In the genomic region with DNA sequence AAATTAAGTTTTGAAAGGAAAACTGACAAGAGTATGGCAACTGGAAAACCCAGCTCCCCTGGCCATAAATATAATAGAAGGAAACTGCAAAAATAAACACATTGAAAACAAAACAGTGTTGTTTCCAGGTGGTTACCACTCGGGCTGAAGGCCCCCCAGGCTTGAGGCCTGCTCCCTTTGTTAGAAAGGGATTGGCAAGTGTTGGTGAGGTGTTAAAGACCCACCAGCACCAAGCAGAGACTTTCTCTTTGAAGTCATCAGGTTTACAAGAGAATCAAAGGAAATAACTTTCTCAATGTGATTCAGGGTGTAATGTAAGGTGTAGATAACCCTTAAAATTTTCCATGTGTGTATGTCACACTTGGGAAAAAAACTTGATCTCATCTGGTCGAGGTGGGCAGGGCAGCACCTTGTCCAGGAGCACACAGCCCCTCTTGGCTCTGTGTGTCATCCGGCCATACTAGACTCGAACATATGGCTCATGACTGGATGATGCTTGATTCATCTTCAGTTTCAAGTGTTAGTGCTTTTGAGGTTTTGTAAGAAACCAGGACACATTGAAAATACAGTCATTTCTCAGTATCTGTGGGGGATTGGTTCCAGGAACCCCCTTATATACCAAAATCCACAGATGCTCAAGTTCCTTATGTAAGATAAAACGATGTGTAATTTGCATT, we compare ENCODE assay signal across 8 cellular contexts. TPM values are rescaled to one million over a fixed set of nuclear protein-coding genes. Genes with fewer than 3 reads are reported as not detected.
DNase-seq lines count a peak whose midpoint lies in the region; ATAC-seq and TF ChIP-seq lines count a peak whose summit lies in the region.

No MANE protein-coding gene starts in this region.

- WGBS in psoas muscle, 3 donors = 49 to 60% (median 51%) methylated on average over 5 of the region's 5 CpGs

- DNase-seq in GM10266 (ENCODE audit: extremely low spot score) (peak; percentile 58), NCI-H524 treated with DMSO at 0.1 percent for 48 hours (lab: John Stamatoyannopoulos, UW) (peak; percentile 51), psoas muscle (no peak), AG08395 (ENCODE audit: low spot score) (no peak), activated gamma-delta T cell (lab: John Stamatoyannopoulos, UW) (no peak)

- TF ChIP-seq CTCF in GM10266 (IDR thresholded peaks at IDR 0.05; ENCODE audit: control insufficient read depth, insufficient read depth, low read depth, missing control alignments) (no peak), psoas muscle (IDR thresholded peaks at IDR 0.05) (no peak)

- ATAC-seq in psoas muscle (no peak), HG02678 (IDR thresholded peaks at IDR 0.05; ENCODE audit: unreplicated experiment) (no peak), HG02588 (IDR thresholded peaks at IDR 0.05; ENCODE audit: unreplicated experiment) (no peak)

- peaks cover 100% of the 10 kb centered on the region for H3K4me1 ChIP-seq in psoas muscle

- peak overlapping the region; percentile 88 for H3K27ac ChIP-seq in cingulate gyrus (ENCODE audit: low read depth, low read length)
- peak overlapping the region; percentile 95 for H3K27ac ChIP-seq in psoas muscle

- no peaks in the 10 kb centered on the region for H3K36me3 ChIP-seq in psoas muscle (ENCODE audit: insufficient read depth in 1 of 2, low read depth in 1 of 2)

- H3K9me3 ChIP-seq in psoas muscle = no peaks in the 10 kb centered on the region

- H3K27me3 ChIP-seq in psoas muscle (ENCODE audit: insufficient read depth in 3 of 3, low read length in 2 of 3) = no peaks in the 10 kb centered on the region

- peak overlapping the region; percentile 7 for H3K4me3 ChIP-seq in psoas muscle

- intact Hi-C loops in psoas muscle (cut with DNase I) = no loop called here

RNA-seq across cellular contexts. Expression of a gene that starts 7.8 kb away (rescaled TPM):
- total RNA-seq in psoas muscle = 100 to 1,000 TPM in 1 of 4 donors, 10 to 100 TPM in 3; 79.9 to 127 (median 89.2) TPM
- 10 to 100 TPM; 38.3 to 45.2 (median 43.0) TPM for polyA plus RNA-seq in psoas muscle

RNA-seq across cellular contexts. Expression of a gene that starts 36.3 kb away (rescaled TPM):
- total RNA-seq in psoas muscle = 100 to 1,000 TPM; 367 to 549 (median 436) TPM
- polyA plus RNA-seq in psoas muscle = 100 to 1,000 TPM; 422 to 984 (median 637) TPM

RNA-seq across cellular contexts. Expression of a gene that starts 37.5 kb away (rescaled TPM):
- 1 to 10 TPM in 3 of 4 donors, under 1 TPM in 1; 0.67 to 1.4 (median 1.2) TPM for total RNA-seq in psoas muscle
- polyA plus RNA-seq in psoas muscle = under 1 TPM; 0.36 to 0.68 (median 0.64) TPM

Comparison
In these comparisons a context has a peak if more than half of its experiments do, and no peak if none do; other contexts are left out.
1. DNase-seq: peak in GM10266 (single experiment) and NCI-H524 treated with DMSO at 0.1 percent for 48 hours (single experiment); none in psoas muscle (0 of 2), AG08395 (single experiment) and activated gamma-delta T cell (single experiment).